ENCODE assay signal across 12 cellular contexts in the genomic region with DNA sequence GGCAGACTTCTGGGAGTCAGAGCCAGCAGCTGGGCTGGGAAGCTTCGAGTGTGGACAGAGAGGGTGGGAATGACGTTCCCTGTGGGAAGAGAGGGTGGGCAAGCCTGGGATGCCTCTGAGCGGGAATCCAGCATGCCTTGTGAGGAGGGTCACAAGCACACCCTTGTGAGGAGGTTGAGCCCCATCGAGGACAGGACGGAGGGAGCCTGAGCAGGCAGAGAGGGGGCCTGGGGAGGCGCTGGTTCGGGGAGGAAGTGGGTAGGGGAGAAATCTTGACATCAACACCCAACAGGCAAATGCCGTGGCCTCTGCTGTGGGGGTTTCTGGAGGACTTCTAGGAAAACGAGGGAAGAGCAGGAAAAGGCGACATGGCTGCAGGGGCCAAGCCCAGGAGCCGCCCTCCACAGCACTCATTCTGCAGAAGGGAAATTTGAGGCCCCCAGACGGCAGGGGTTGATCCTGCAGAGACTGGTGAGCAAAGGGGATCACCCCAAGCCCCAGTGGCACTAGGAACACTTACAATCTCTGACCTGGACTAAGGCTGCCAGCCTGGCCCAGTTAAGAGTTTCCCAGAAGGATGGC. TPM values are rescaled to one million over a fixed set of nuclear protein-coding genes. Genes with fewer than 3 reads are reported as not detected.
DNase-seq lines count a peak whose midpoint lies in the region; ATAC-seq, FAIRE-seq and TF ChIP-seq lines count a peak whose summit lies in the region.
"Had no signal": no experiment of that assay in that cellular context is flagged by ENCODE, and none has a peak within 500 bp of the region (broad histone marks: within the 10 kb centered on the region; RNA-seq: fewer than 3 reads in every experiment).

No MANE protein-coding gene starts in this region.

- H3K27me3 ChIP-seq in BLaER1 treated with 17β-estradiol and CSF1 and Interleukin-3, amounts not matched to agents 10 nM and 100 nM = peaks cover 40 to 55% (median 51%) of the 10 kb centered on the region in 11 experiments
- H3K27me3 ChIP-seq in NT2/D1 (ENCODE audit: insufficient read depth, insufficient read length) = peaks cover 37% of the 10 kb centered on the region
- peaks cover 10 to 40% (median 31%) of the 10 kb centered on the region in 4 experiments for H3K27me3 ChIP-seq in H1 (replicated peaks in 1 of 4; ENCODE audit: control insufficient read depth in 3 of 4, extremely low read depth in 1 of 4, insufficient read depth in 3 of 4, low read length in 3 of 4)
- peaks cover 0 to 43% (median 9%) of the 10 kb centered on the region in 3 donors for H3K27me3 ChIP-seq in psoas muscle (ENCODE audit: insufficient read depth in 3 of 3, low read length in 2 of 3)
- H3K27me3 ChIP-seq in body of pancreas = peaks cover 0 to 18% of the 10 kb centered on the region in 2 donors
- peaks cover 44% of the 10 kb centered on the region for H3K27me3 ChIP-seq in endodermal cell (ENCODE audit: control insufficient read depth, insufficient read depth, low read length, poor library complexity, severe bottlenecking)

- CTCF ChIA-PET in H1 (lab: Charles Lee; ENCODE audit: partially characterized antibody) = interaction anchor here (1.2 to 1.8 kb wide), 3 partner anchors 22 to 162 kb away, joined by 4 to 7 read pairs (median 7); no protein-coding TSS in a partner anchor

- no peak overlapping the region for H3K56ac ChIP-seq in H1 (replicated peaks; ENCODE audit: insufficient read length, low read depth, low read length)

- no peak overlapping the region for H2BK120ac ChIP-seq in H1 (replicated peaks; ENCODE audit: low read depth, low read length)

- H2BK5ac ChIP-seq in H1 (ENCODE audit: low read depth, low read length) = no peak overlapping the region

- WGBS in H1 (ENCODE audit: extremely low coverage in 1 of 2, insufficient coverage in 1 of 2, insufficient read length in 1 of 2, insufficient replicate concordance in 2 of 2, low coverage in 1 of 2, low lambda C conversion rate in 2 of 2, missing lambda C conversion rate in 1 of 2), 2 experiments = 69% methylated on average over 10 of the region's 12 CpGs; no CpG with 5 or more reads in 1 of the 2 experiments
- 64 to 78% (median 67%) methylated on average over 12 of the region's 12 CpGs for WGBS in psoas muscle, 3 donors
- WGBS in body of pancreas, 2 donors = 77 to 83% methylated on average over 12 of the region's 12 CpGs
- 86 to 90% methylated on average over 2 to 12 of the region's 12 CpGs for WGBS in endodermal cell (ENCODE audit: insufficient coverage in 1 of 2, insufficient read length in 1 of 2), 2 experiments

- no peak overlapping the region for H2BK20ac ChIP-seq in H1 (ENCODE audit: low read length)

- no peak overlapping the region for H2BK12ac ChIP-seq in H1 (ENCODE audit: low read depth, low read length)

- no peak overlapping the region for H3K14ac ChIP-seq in H1 (ENCODE audit: insufficient read length)

- H3K27ac Mint-ChIP-seq in endodermal cell = no peak overlapping the region

- H2AK5ac ChIP-seq in H1 (ENCODE audit: low read depth, low read length) = no peak overlapping the region

- peaks cover 3% of the 10 kb centered on the region for H3K4me1 Mint-ChIP-seq in endodermal cell

- peak overlapping the region in 6 of 11 experiments; percentile 52 to 68 (median 64); a peak in 4 of 22 replicates for H3K4me2 ChIP-seq in BLaER1 treated with 17β-estradiol and CSF1 and Interleukin-3, amounts not matched to agents 10 nM and 100 nM
- H3K4me2 ChIP-seq in H1 (ENCODE audit: insufficient read depth in 1 of 2, low read depth in 2 of 2, low read length in 2 of 2) = peak overlapping the region; percentile 59 to 67

- no peaks in the 10 kb centered on the region for H3K36me3 ChIP-seq in BLaER1 treated with 17β-estradiol and CSF1 and Interleukin-3, amounts not matched to agents 10 nM and 100 nM
- H3K36me3 ChIP-seq in NT2/D1 (ENCODE audit: insufficient read depth, insufficient read length, low read length) (no peaks in the 10 kb centered on the region), H1 (ENCODE audit: control insufficient read depth in 2 of 4, insufficient read depth in 4 of 4, low read length in 3 of 4) (no peaks in the 10 kb centered on the region), psoas muscle (ENCODE audit: insufficient read depth in 1 of 2, low read depth in 1 of 2) (no peaks in the 10 kb centered on the region), body of pancreas (replicated peaks in 1 of 2; ENCODE audit: insufficient read depth in 1 of 2, low read depth in 2 of 2) (no peaks in the 10 kb centered on the region), endodermal cell (ENCODE audit: control insufficient read depth, insufficient read depth, low read length) (no peaks in the 10 kb centered on the region)

- intact Hi-C loops in psoas muscle (cut with DNase I) (loop anchor here in 1 of 2 donors (5.0 kb wide), 1 partner anchor 165 kb away; no protein-coding TSS in a partner anchor), body of pancreas (cut with DNase I) (no loop called here)

- H3K4ac ChIP-seq in H1 (replicated peaks; ENCODE audit: insufficient read length, low read depth, low read length) = no peak overlapping the region

- H3K9me3 ChIP-seq in BLaER1 treated with 17β-estradiol and CSF1 and Interleukin-3, amounts not matched to agents 10 nM and 100 nM (replicated peaks in 1 of 11) = peaks cover 0 to 16% (median 10%) of the 10 kb centered on the region in 11 experiments; a peak in 10 of 22 replicates
- H3K9me3 ChIP-seq in NT2/D1 (ENCODE audit: insufficient read depth, low read length) (no peaks in the 10 kb centered on the region), H1 (ENCODE audit: insufficient read depth in 2 of 2, low read depth in 1 of 2, low read length in 1 of 2) (no peaks in the 10 kb centered on the region; a peak in 1 of 4 replicates), psoas muscle (no peaks in the 10 kb centered on the region), body of pancreas (no peaks in the 10 kb centered on the region), endodermal cell (ENCODE audit: control insufficient read depth, low read length) (no peaks in the 10 kb centered on the region)

- FAIRE-seq in H1 (lab: Jason Lieb, UNC) = no peak

- H3K27ac ChIP-seq in BLaER1 treated with 17β-estradiol and CSF1 and Interleukin-3, amounts not matched to agents 10 nM and 100 nM = no peak overlapping the region
- H3K27ac ChIP-seq in H1 (ENCODE audit: low read depth, low read length) = no peak overlapping the region
- no peak overlapping the region for H3K27ac ChIP-seq in psoas muscle
- no peak overlapping the region for H3K27ac ChIP-seq in body of pancreas
- H3K27ac ChIP-seq in endodermal cell (ENCODE audit: low read depth, low read length) = no peak overlapping the region

- no peaks in the 10 kb centered on the region for H3K79me1 ChIP-seq in H1 (ENCODE audit: low read depth, low read length)

- H3K79me2 ChIP-seq in H1 (ENCODE audit: control insufficient read depth in 1 of 2, insufficient read depth in 2 of 2, low read length in 2 of 2) = no peaks in the 10 kb centered on the region

- TF ChIP-seq POLR2A in H1 (IDR thresholded peaks at IDR 0.05; ENCODE audit: control extremely low read depth in 1 of 2, low read depth in 2 of 2, low read length in 2 of 2) (no peak), body of pancreas (IDR thresholded peaks at IDR 0.05) (no peak)

- H3K9ac ChIP-seq in BLaER1 treated with 17β-estradiol and CSF1 and Interleukin-3, amounts not matched to agents 10 nM and 100 nM = no peak overlapping the region
- H3K9ac ChIP-seq in NT2/D1 (ENCODE audit: insufficient read length, low read depth) = no peak overlapping the region
- no peak overlapping the region for H3K9ac ChIP-seq in H1 (replicated peaks in 1 of 4; ENCODE audit: extremely low read depth in 1 of 4, low read depth in 3 of 4, low read length in 3 of 4)
- H3K9ac ChIP-seq in endodermal cell (ENCODE audit: extremely low read depth, low read length, poor library complexity, severe bottlenecking) = no peak overlapping the region

- peaks cover 0 to 5% (median 0%) of the 10 kb centered on the region in 11 experiments; a peak in 2 of 22 replicates for H4K20me1 ChIP-seq in BLaER1 treated with 17β-estradiol and CSF1 and Interleukin-3, amounts not matched to agents 10 nM and 100 nM
- H4K20me1 ChIP-seq in H1 (replicated peaks in 1 of 2; ENCODE audit: control insufficient read depth in 1 of 2, insufficient read depth in 2 of 2, low read length in 2 of 2) = peaks cover 0 to 1% of the 10 kb centered on the region in 2 experiments

- no peak for TF ChIP-seq RAD21 in H1 (IDR thresholded peaks at IDR 0.05 in 1 of 2, conservative IDR thresholded peaks at IDR 0.05 in 1 of 2; ENCODE audit: low read depth in 2 of 2, low read length in 2 of 2)

- ATAC-seq in psoas muscle (no peak), body of pancreas (no peak)

- H3K27me3 Mint-ChIP-seq in endodermal cell (ENCODE audit: insufficient read depth) = peaks cover 48% of the 10 kb centered on the region

- H3K4me3 ChIP-seq in BLaER1 treated with 17β-estradiol and CSF1 and Interleukin-3, amounts not matched to agents 10 nM and 100 nM = peak overlapping the region in 2 of 10 experiments; percentile 34 to 42; a peak in 3 of 20 replicates
- peak overlapping the region; percentile 37 for H3K4me3 ChIP-seq in NT2/D1 (ENCODE audit: insufficient read length, low read depth)
- H3K4me3 ChIP-seq in H1 (ENCODE audit: extremely low read depth in 1 of 4, insufficient read depth in 2 of 4, low read depth in 3 of 4, low read length in 4 of 4) = peak overlapping the region in 1 of 4 experiments; percentile 57; a peak in 4 of 8 replicates
- peak overlapping the region; percentile 63 for H3K4me3 ChIP-seq in psoas muscle
- H3K4me3 ChIP-seq in body of pancreas = no peak overlapping the region
- H3K4me3 ChIP-seq in endodermal cell (ENCODE audit: low read length) = no peak overlapping the region

- no peak for TF ChIP-seq EP300 in H1 (IDR thresholded peaks at IDR 0.05; ENCODE audit: borderline replicate concordance in 1 of 2, low read depth in 2 of 2, low read length in 2 of 2)

- POLR2A ChIA-PET in H1 (lab: Charles Lee; ENCODE audit: partially characterized antibody) = no interaction called here

- H2AFZ ChIP-seq in H1 (ENCODE audit: low read length) = no peak overlapping the region

- no peak overlapping the region for H3K18ac ChIP-seq in H1 (ENCODE audit: extremely low read depth, low read length)

- peaks cover 2% of the 10 kb centered on the region; the same call in 1 of the 2 replicates for H3K23me2 ChIP-seq in H1 (ENCODE audit: low read depth, low read length)

- H4K91ac ChIP-seq in H1 (replicated peaks; ENCODE audit: insufficient read length, low read length) = no peak overlapping the region

- peaks cover 2% of the 10 kb centered on the region for H3K36me3 Mint-ChIP-seq in endodermal cell (ENCODE audit: low read depth)

- peaks cover 22 to 29% (median 26%) of the 10 kb centered on the region in 10 experiments for H3K4me1 ChIP-seq in BLaER1 treated with 17β-estradiol and CSF1 and Interleukin-3, amounts not matched to agents 10 nM and 100 nM
- peaks cover 3% of the 10 kb centered on the region for H3K4me1 ChIP-seq in NT2/D1 (ENCODE audit: insufficient read depth, insufficient read length)
- H3K4me1 ChIP-seq in H1 (replicated peaks in 1 of 4; ENCODE audit: control insufficient read depth in 3 of 4, insufficient read depth in 4 of 4, low read length in 3 of 4) = peaks cover 0 to 8% (median under 1%) of the 10 kb centered on the region in 4 experiments; a peak in 4 of 7 replicates
- H3K4me1 ChIP-seq in psoas muscle = peaks cover 4% of the 10 kb centered on the region
- peaks cover 12% of the 10 kb centered on the region for H3K4me1 ChIP-seq in body of pancreas
- no peaks in the 10 kb centered on the region for H3K4me1 ChIP-seq in endodermal cell (ENCODE audit: control insufficient read depth, insufficient read depth, low read length)

- TF ChIP-seq CTCF in H1 (IDR thresholded peaks at IDR 0.05; ENCODE audit: control extremely low read depth in 1 of 3, insufficient read depth in 1 of 3, low read depth in 1 of 3, low read length in 3 of 3) (no peak), psoas muscle (IDR thresholded peaks at IDR 0.05) (no peak), body of pancreas (IDR thresholded peaks at IDR 0.05) (no peak), endodermal cell (conservative IDR thresholded peaks at IDR 0.05) (no peak)

- H2BK15ac ChIP-seq in H1 (ENCODE audit: low read length) = 0 out of 2 replicates have a peak overlapping the region, but pooled peaks have one; percentile 61

- H3K9me3 Mint-ChIP-seq in endodermal cell = peaks cover 5% of the 10 kb centered on the region

- no peak overlapping the region for H4K5ac ChIP-seq in H1 (ENCODE audit: insufficient read length, low read depth, low read length)

- peak overlapping the region; percentile 76 for H4K8ac ChIP-seq in H1 (ENCODE audit: extremely low read depth, insufficient read depth, low read length)

- H3K4me3 Mint-ChIP-seq in endodermal cell = no peak overlapping the region

- no peak overlapping the region for H3K23ac ChIP-seq in H1 (ENCODE audit: insufficient read length)

- no peak for DNase-seq in NT2/D1 (ENCODE audit: low read depth, low spot score)
- no peak for DNase-seq in H1 (ENCODE audit: low read depth in 1 of 2, low spot score in 2 of 2)
- DNase-seq in psoas muscle = no peak
- DNase-seq in OCI-M2 (lab: John Stamatoyannopoulos, UW; ENCODE audit: unreplicated experiment) = no peak
- no peak for DNase-seq in body of pancreas
- no peak for DNase-seq in endodermal cell
- DNase-seq in NCI-H226 = no peak
- DNase-seq: DMS 273 treated with DMSO at 0.1 percent for 48 hours, islet precursor cell, NCI-H2107 had no signal

RNA-seq across cellular contexts. Expression of gene IL13, which starts 1.1 kb away (rescaled TPM):
- not detected in 2 replicates for total RNA-seq in H1 (2021; fragmentation: NEBNext Ultra II Directional; extraction: Animal tissue kit (Norgen Biotek cat#: 25700))
- not detected in 2 replicates for polyA plus RNA-seq in H1 (2011; rRNA removed)
- polyA plus RNA-seq in H1 (2011; cell fraction: cytosol; rRNA removed) = not detected
- polyA plus RNA-seq in H1 (2011; cell fraction: nucleus; rRNA removed) = 0.36 TPM
- polyA plus RNA-seq in H1 (2012, experiment 1 of 2) = not detected in 4 replicates
- polyA plus RNA-seq in H1 (2012, experiment 2 of 2) = not detected
- polyA plus RNA-seq in H1 (2013, experiment 1 of 2) = not detected
- polyA plus RNA-seq in H1 (2013, experiment 2 of 2) = not detected
- polyA minus RNA-seq in H1 (2011; rRNA and poly(A)+ RNA removed) = not detected in 2 replicates
- not detected for polyA minus RNA-seq in H1 (2011; cell fraction: cytosol; rRNA and poly(A)+ RNA removed)
- not detected for polyA minus RNA-seq in H1 (2011; cell fraction: nucleus; rRNA and poly(A)+ RNA removed)
- not detected for total RNA-seq in psoas muscle
- not detected for polyA plus RNA-seq in psoas muscle
- not detected for total RNA-seq in body of pancreas
- total RNA-seq in endodermal cell = not detected
- polyA plus RNA-seq in endodermal cell (2013, experiment 1 of 2) = not detected
- polyA plus RNA-seq in endodermal cell (2013, experiment 2 of 2) = not detected
- total RNA-seq: HT-29 had no signal

RNA-seq across cellular contexts. Expression of gene IL4, which starts 16.9 kb away (rescaled TPM):
- not detected in 2 replicates for total RNA-seq in H1 (2021; fragmentation: NEBNext Ultra II Directional; extraction: Animal tissue kit (Norgen Biotek cat#: 25700))
- not detected in 2 replicates for polyA plus RNA-seq in H1 (2011; rRNA removed)
- polyA plus RNA-seq in H1 (2011; cell fraction: cytosol; rRNA removed) = not detected
- polyA plus RNA-seq in H1 (2011; cell fraction: nucleus; rRNA removed) = not detected
- polyA plus RNA-seq in H1 (2012, experiment 1 of 2) = not detected in 4 replicates
- not detected for polyA plus RNA-seq in H1 (2012, experiment 2 of 2)
- polyA plus RNA-seq in H1 (2013, experiment 1 of 2) = not detected
- not detected for polyA plus RNA-seq in H1 (2013, experiment 2 of 2)
- not detected in 2 replicates for polyA minus RNA-seq in H1 (2011; rRNA and poly(A)+ RNA removed)
- polyA minus RNA-seq in H1 (2011; cell fraction: cytosol; rRNA and poly(A)+ RNA removed) = not detected
- polyA minus RNA-seq in H1 (2011; cell fraction: nucleus; rRNA and poly(A)+ RNA removed) = not detected
- total RNA-seq in psoas muscle = not detected
- polyA plus RNA-seq in psoas muscle = not detected
- total RNA-seq in body of pancreas = not detected
- total RNA-seq in endodermal cell = not detected
- not detected for polyA plus RNA-seq in endodermal cell (2013, experiment 1 of 2)
- not detected for polyA plus RNA-seq in endodermal cell (2013, experiment 2 of 2)
- total RNA-seq: HT-29 had no signal

Comparison
In these comparisons a context has a peak if more than half of its experiments do, and no peak if none do; other contexts are left out.
1. H3K4me3 ChIP-seq: peak in NT2/D1 (single experiment) and psoas muscle (single experiment); none in body of pancreas (0 of 2) and endodermal cell (single experiment).